8 cellular contexts compared by ENCODE assay signal in the genomic region with DNA sequence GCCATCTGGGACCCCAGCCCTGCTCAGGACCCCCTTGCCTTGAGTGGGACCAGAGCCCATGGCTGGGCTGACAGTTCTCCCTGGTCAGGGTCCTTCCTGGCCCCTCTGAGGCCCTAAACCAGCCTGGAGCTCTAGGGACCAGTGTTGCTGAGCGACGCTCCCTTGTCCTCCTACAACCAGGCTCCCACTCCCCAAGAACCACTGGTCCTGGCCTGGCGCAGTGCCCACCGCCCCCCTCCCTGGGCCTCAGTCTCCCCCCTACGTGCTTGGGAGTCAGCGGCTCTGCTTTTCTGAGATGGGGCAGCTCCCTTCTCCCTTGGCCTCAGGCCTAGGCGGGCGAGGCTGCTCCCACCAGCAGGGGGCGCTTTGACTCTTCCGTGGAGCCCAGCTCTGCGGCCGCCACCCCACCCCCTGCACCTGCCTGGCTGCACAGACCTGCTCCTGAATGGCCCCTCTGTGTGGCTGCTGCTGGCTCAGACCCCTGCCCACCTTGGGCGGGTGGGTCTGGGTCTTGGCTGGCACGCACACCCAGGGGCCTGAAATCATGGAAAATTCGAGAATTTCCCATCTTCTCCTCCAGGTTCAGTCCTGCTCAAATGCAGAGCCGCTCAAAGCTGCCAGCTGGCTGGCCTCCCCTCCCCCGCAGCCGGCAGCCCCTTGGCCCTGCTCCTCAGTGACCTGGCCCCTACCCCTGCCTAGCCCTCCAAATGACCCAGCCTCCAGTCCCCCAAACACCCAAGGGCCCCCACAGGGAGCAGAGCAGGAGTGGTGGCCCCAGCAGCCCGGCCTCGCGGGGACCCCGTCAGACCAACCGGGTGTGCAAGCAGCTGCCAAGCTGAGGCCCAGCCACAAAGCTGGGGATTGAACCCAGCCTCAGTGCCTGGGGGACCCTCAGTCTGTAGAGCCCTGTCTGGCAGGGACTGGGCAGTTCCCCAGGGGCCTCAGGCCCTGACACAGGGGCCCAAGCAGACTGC. TPM values are rescaled to one million over a fixed set of nuclear protein-coding genes. Genes with fewer than 3 reads are reported as not detected.
A peak's percentile ranks its signal among the peaks of the same experiment; 100 is the strongest.
DNase-seq lines count a peak whose midpoint lies in the region; ATAC-seq and TF ChIP-seq lines count a peak whose summit lies in the region.

No MANE protein-coding gene starts in this region.

- no peak overlapping the region for H3K4me3 Mint-ChIP-seq in dendritic cell treated with granulocyte-macrophage colony-stimulating factor and Interleukin-4, amounts not matched to agents 40 ng/mL and 50 ng/mL, for 4 days

- no peaks in the 10 kb centered on the region for H3K9me3 Mint-ChIP-seq in dendritic cell treated with granulocyte-macrophage colony-stimulating factor and Interleukin-4, amounts not matched to agents 40 ng/mL and 50 ng/mL, for 4 days

- H3K36me3 Mint-ChIP-seq in dendritic cell treated with granulocyte-macrophage colony-stimulating factor and Interleukin-4, amounts not matched to agents 40 ng/mL and 50 ng/mL, for 4 days (ENCODE audit: low read depth), result peaks cover 32% of the 10 kb centered on the region

- peaks cover 42% of the 10 kb centered on the region for H3K4me1 Mint-ChIP-seq in dendritic cell treated with granulocyte-macrophage colony-stimulating factor and Interleukin-4, amounts not matched to agents 40 ng/mL and 50 ng/mL, for 4 days (ENCODE audit: low read depth)

- H3K27ac Mint-ChIP-seq in dendritic cell treated with granulocyte-macrophage colony-stimulating factor and Interleukin-4, amounts not matched to agents 40 ng/mL and 50 ng/mL, for 4 days, result peak overlapping the region; percentile 18

- peaks cover 1% of the 10 kb centered on the region for H3K27me3 Mint-ChIP-seq in dendritic cell treated with granulocyte-macrophage colony-stimulating factor and Interleukin-4, amounts not matched to agents 40 ng/mL and 50 ng/mL, for 4 days

- peak; percentile 94 for TF ChIP-seq CTCF in HFF-Myc (IDR thresholded peaks at IDR 0.05; ENCODE audit: low read depth, low read length, missing control alignments)

- intact Hi-C loops in dendritic cell treated with granulocyte-macrophage colony-stimulating factor and Interleukin-4, amounts not matched to agents 40 ng/mL and 50 ng/mL, for 4 days (cut with micrococcal nuclease), result no loop called here

- DNase-seq in COLO668 (lab: John Stamatoyannopoulos, UW; ENCODE audit: unreplicated experiment), result peak; percentile 54
- peak; percentile 22 for DNase-seq in HFF-Myc (ENCODE audit: extremely low read depth, low read depth)
- DNase-seq in NCI-H345 treated with DMSO at 0.1 percent for 48 hours (lab: John Stamatoyannopoulos, UW; ENCODE audit: unreplicated experiment), result peak; percentile 52
- peak; percentile 69 to 73 for DNase-seq in activated CD4-positive, alpha-beta T cell treated with anti-CD3 and anti-CD28 coated beads, Interleukin-2, amount 50 U/mL, for 24 hours (ENCODE audit: low read depth in 1 of 2, low spot score in 1 of 2)
- DNase-seq in lung microvascular endothelial cell (ENCODE audit: low read depth in 2 of 2), result peak; percentile 67 to 84
- peak; percentile 71 for DNase-seq in stimulated activated CD8-positive, alpha-beta memory T cell treated with anti-CD3 and anti-CD28 coated beads, Interleukin-12 subunit alpha, Interleukin-12 subunit beta, amount 100 ng/mL, for 1 hour (ENCODE audit: low read depth)

- ATAC-seq in HG03565 (IDR thresholded peaks at IDR 0.05; ENCODE audit: unreplicated experiment), result no peak

- H3K4me3 ChIP-seq in HFF-Myc (replicated peaks; ENCODE audit: low read depth, low read length), result no peak overlapping the region

RNA-seq across cellular contexts. Expression of gene PRR33, which starts 9.1 kb away (rescaled TPM):
- total RNA-seq in lung microvascular endothelial cell, result not detected in 2 replicates

RNA-seq across cellular contexts. Expression of gene LSP1, which starts 29.7 kb away (rescaled TPM):
- under 0.01 TPM in 1 of 2 replicates, not detected in the other for total RNA-seq in lung microvascular endothelial cell

RNA-seq across cellular contexts. Expression of gene TNNT3, which starts 37.0 kb away (rescaled TPM):
- total RNA-seq in lung microvascular endothelial cell, result not detected in 2 replicates

RNA-seq across cellular contexts. Expression of gene TNNI2, which starts 43.8 kb away (rescaled TPM):
- total RNA-seq in lung microvascular endothelial cell, result not detected in 2 replicates

RNA-seq across cellular contexts. Expression of gene SYT8, which starts 47.8 kb away (rescaled TPM):
- not detected in 2 replicates for total RNA-seq in lung microvascular endothelial cell

Comparison
In these comparisons a context has a peak if more than half of its experiments do, and no peak if none do; other contexts are left out.
1. DNase-seq: peak in every context shown above with its lines; median percentile 76 in lung microvascular endothelial cell; 71 in activated CD4-positive, alpha-beta T cell treated with anti-CD3 and anti-CD28 coated beads, Interleukin-2, amount 50 U/mL, for 24 hours; 71 in stimulated activated CD8-positive, alpha-beta memory T cell treated with anti-CD3 and anti-CD28 coated beads, Interleukin-12 subunit alpha, Interleukin-12 subunit beta, amount 100 ng/mL, for 1 hour; 54 in COLO668; 52 in NCI-H345 treated with DMSO at 0.1 percent for 48 hours; 22 in HFF-Myc.